21 cellular contexts compared by ENCODE assay signal in the genomic region with DNA sequence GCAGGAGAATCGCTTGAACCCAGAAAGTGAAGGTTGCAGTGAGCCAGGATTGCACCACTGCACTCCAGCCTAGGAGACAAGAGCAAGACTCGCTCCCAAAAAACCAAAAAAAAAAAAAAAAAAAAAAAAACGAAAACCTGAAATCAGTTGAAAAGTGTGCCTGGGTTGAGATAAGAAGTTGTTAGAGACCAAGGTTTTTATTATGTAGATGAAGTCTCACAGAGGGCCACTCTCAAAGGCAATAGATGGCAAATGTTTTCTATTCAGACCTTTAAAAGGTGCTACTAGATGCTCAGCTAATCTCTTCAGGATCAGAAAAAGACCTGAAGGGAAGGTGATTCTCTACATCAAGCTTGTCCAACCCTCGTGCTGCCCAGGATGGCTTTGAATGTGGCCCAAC. TPM values are rescaled to one million over a fixed set of nuclear protein-coding genes. Genes with fewer than 3 reads are reported as not detected.
A peak's percentile ranks its signal among the peaks of the same experiment; 100 is the strongest.
DNase-seq lines count a peak whose midpoint lies in the region; ATAC-seq, FAIRE-seq and TF ChIP-seq lines count a peak whose summit lies in the region.
"Had no signal": no experiment of that assay in that cellular context is flagged by ENCODE, and none has a peak within 500 bp of the region (broad histone marks: within the 10 kb centered on the region; RNA-seq: fewer than 3 reads in every experiment).

No MANE protein-coding gene starts in this region.

- no peak overlapping the region for H3K4ac ChIP-seq in mesenchymal stem cell (ENCODE audit: low read depth in 1 of 2, low read length in 2 of 2)

- H3K4me3 Mint-ChIP-seq in GM23338, result no peak overlapping the region
- no peak overlapping the region for H3K4me3 Mint-ChIP-seq in stimulated activated memory B cell treated with anti-CD40 and anti-IgM and Interleukin-4, amounts not matched to agents 10 μg/mL and 1 μg/mL and 100 μg/mL, for 72 hours
- H3K4me3 Mint-ChIP-seq: activated naive CD8-positive, alpha-beta T cell treated with anti-CD3 and anti-CD28 coated beads, Interleukin-2, amount 10 ng/mL, durations not matched to agents 7 days and 5 days; stimulated activated naive B cell treated with anti-CD40 and anti-IgM and Interleukin-4, amounts not matched to agents 10 μg/mL and 1 μg/mL and 100 μg/mL, for 72 hours had no signal

- H3K14ac ChIP-seq in mesenchymal stem cell (ENCODE audit: low read length in 2 of 2), result no peak overlapping the region

- no peaks in the 10 kb centered on the region for H3K9me3 ChIP-seq in ascending aorta
- H3K9me3 ChIP-seq in mesenchymal stem cell (ENCODE audit: control insufficient read depth, low read length), result no peaks in the 10 kb centered on the region
- no peaks in the 10 kb centered on the region for H3K9me3 ChIP-seq in gastrocnemius medialis
- H3K9me3 ChIP-seq: Peyer's patch had no signal

- no peaks in the 10 kb centered on the region for H3F3A ChIP-seq in GM23338 (replicated peaks; ENCODE audit: low read depth)

- TF ChIP-seq CTCF in GM23338 (conservative IDR thresholded peaks at IDR 0.05; ENCODE audit: low read depth in 2 of 2), result no peak
- no peak for TF ChIP-seq CTCF in ascending aorta (IDR thresholded peaks at IDR 0.05)
- no peak for TF ChIP-seq CTCF in gastrocnemius medialis (IDR thresholded peaks at IDR 0.05 in 4 of 5, conservative IDR thresholded peaks at IDR 0.05 in 1 of 5)

- in situ Hi-C loops in gastrocnemius medialis (cut with MboI; ENCODE audit: low sequenced_read_pairs in 4 of 4), result no loop called here

- H3K27ac ChIP-seq in GM23338 (ENCODE audit: low read depth) (no peak overlapping the region), ascending aorta (peak overlapping the region; percentile 67 to 91), mesenchymal stem cell (ENCODE audit: low read length, poor library complexity, severe bottlenecking) (peak overlapping the region; percentile 82), gastrocnemius medialis (no peak overlapping the region)

- H4K8ac ChIP-seq in mesenchymal stem cell (ENCODE audit: low read length), result no peak overlapping the region

- peaks cover 16% of the 10 kb centered on the region for H3K36me3 Mint-ChIP-seq in GM23338 (ENCODE audit: low read depth)
- H3K36me3 Mint-ChIP-seq in stimulated activated memory B cell treated with anti-CD40 and anti-IgM and Interleukin-4, amounts not matched to agents 10 μg/mL and 1 μg/mL and 100 μg/mL, for 72 hours, result peaks cover 29% of the 10 kb centered on the region

- no peak overlapping the region for H3K27ac Mint-ChIP-seq in GM23338
- H3K27ac Mint-ChIP-seq in stimulated activated memory B cell treated with anti-CD40 and anti-IgM and Interleukin-4, amounts not matched to agents 10 μg/mL and 1 μg/mL and 100 μg/mL, for 72 hours, result peak overlapping the region; percentile 68
- H3K27ac Mint-ChIP-seq: activated naive CD8-positive, alpha-beta T cell treated with anti-CD3 and anti-CD28 coated beads, Interleukin-2, amount 10 ng/mL, durations not matched to agents 7 days and 5 days; activated T-helper 2 cell treated with anti-CD3 and anti-CD28 coated beads, Interferon-gamma antibody, Interleukin-2, Interleukin-4, amounts not matched to agents 10 μg/mL and 5 μg/mL and 100 μg/mL, durations not matched to agents 14 hours and 24 hours and 36 hours; stimulated activated naive B cell treated with anti-CD40 and anti-IgM and Interleukin-4, amounts not matched to agents 10 μg/mL and 1 μg/mL and 100 μg/mL, for 72 hours had no signal

- WGBS in mesenchymal stem cell, result 100% methylated on average over 1 of the region's 4 CpGs

- no peaks in the 10 kb centered on the region for H3K79me2 ChIP-seq in GM23338 (replicated peaks; ENCODE audit: insufficient read depth)

- TF ChIP-seq POLR2A in GM12892 (IDR thresholded peaks at IDR 0.05; ENCODE audit: low read depth, low read length) (no peak), gastrocnemius medialis (IDR thresholded peaks at IDR 0.05) (no peak)

- H2BK120ac ChIP-seq in mesenchymal stem cell (ENCODE audit: low read depth, low read length), result no peak overlapping the region

- no peak overlapping the region for H2BK5ac ChIP-seq in mesenchymal stem cell (ENCODE audit: low read depth, low read length, poor library complexity, severe bottlenecking)

- H3K27me3 ChIP-seq in GM23338 (ENCODE audit: insufficient read depth), result peaks cover 79% of the 10 kb centered on the region
- no peaks in the 10 kb centered on the region for H3K27me3 ChIP-seq in ascending aorta
- H3K27me3 ChIP-seq in mesenchymal stem cell (ENCODE audit: control insufficient read depth in 1 of 2, insufficient read depth in 1 of 2, low read length in 2 of 2), result no peaks in the 10 kb centered on the region
- H3K27me3 ChIP-seq in gastrocnemius medialis, result no peaks in the 10 kb centered on the region
- H3K27me3 ChIP-seq: Peyer's patch had no signal

- H2BK15ac ChIP-seq in mesenchymal stem cell (ENCODE audit: low read depth, poor library complexity, severe bottlenecking), result no peak overlapping the region

- no peak overlapping the region for H4K91ac ChIP-seq in mesenchymal stem cell (ENCODE audit: low read length)

- no peak overlapping the region for H3K18ac ChIP-seq in mesenchymal stem cell (ENCODE audit: low read depth in 1 of 2, low read length in 2 of 2)

- H3K9me2 ChIP-seq in GM23338 (ENCODE audit: insufficient read depth), result peaks cover 10% of the 10 kb centered on the region

- DNase-seq in GM23338 (ENCODE audit: low spot score) (peak; percentile 44), ascending aorta (ENCODE audit: low spot score in 2 of 2) (no peak), mesenchymal stem cell (no peak), GM12892 (ENCODE audit: insufficient read length) (no peak), gastrocnemius medialis (no peak)
- DNase-seq: activated CD4-positive, alpha-beta T cell treated with anti-CD3 and anti-CD28 coated beads, Interleukin-2, amount 50 U/mL, for 1 hour; activated CD8-positive, alpha-beta memory T cell treated with anti-CD3 and anti-CD28 coated beads, Interleukin-2, amount 50 U/mL, for 4 hours; activated naive CD8-positive, alpha-beta T cell treated with anti-CD3 and anti-CD28 coated beads, Interleukin-2, amount 10 ng/mL, durations not matched to agents 7 days and 5 days; left colon; NCI-H1417 treated with DMSO at 0.1 percent for 48 hours; NCI-H2107; NCI-H510A; NK-92 treated with Interleukin-12 subunit alpha and Interleukin-12 subunit beta, amount 100 ng/mL, for 24 hours; Peyer's patch; stimulated activated CD4-positive, alpha-beta T cell treated with anti-CD3 and anti-CD28 coated beads, Interleukin-1b, Interleukin-23, amount 100 ng/mL, for 48 hours; stimulated activated naive B cell treated with anti-CD40 and anti-IgM and Interleukin-4, amounts not matched to agents 10 μg/mL and 1 μg/mL and 100 μg/mL, for 72 hours had no signal

- H3K27me3 Mint-ChIP-seq in GM23338 (ENCODE audit: insufficient read depth, low read depth, poor library complexity), result peaks cover 77% of the 10 kb centered on the region
- H3K27me3 Mint-ChIP-seq in stimulated activated memory B cell treated with anti-CD40 and anti-IgM and Interleukin-4, amounts not matched to agents 10 μg/mL and 1 μg/mL and 100 μg/mL, for 72 hours, result no peaks in the 10 kb centered on the region
- H3K27me3 Mint-ChIP-seq: activated naive CD8-positive, alpha-beta T cell treated with anti-CD3 and anti-CD28 coated beads, Interleukin-2, amount 10 ng/mL, durations not matched to agents 7 days and 5 days; stimulated activated naive B cell treated with anti-CD40 and anti-IgM and Interleukin-4, amounts not matched to agents 10 μg/mL and 1 μg/mL and 100 μg/mL, for 72 hours had no signal

- peaks cover 73% of the 10 kb centered on the region for H3K4me1 Mint-ChIP-seq in GM23338
- H3K4me1 Mint-ChIP-seq in stimulated activated memory B cell treated with anti-CD40 and anti-IgM and Interleukin-4, amounts not matched to agents 10 μg/mL and 1 μg/mL and 100 μg/mL, for 72 hours, result peaks cover 61% of the 10 kb centered on the region

- H2AFZ ChIP-seq in GM23338 (no peak overlapping the region), mesenchymal stem cell (ENCODE audit: low read depth, low read length) (no peak overlapping the region)

- no peaks in the 10 kb centered on the region; the same call in 1 of the 2 replicates for H4K20me1 ChIP-seq in GM23338 (replicated peaks; ENCODE audit: insufficient read depth)

- no peak overlapping the region for H3K4me3 ChIP-seq in GM23338
- no peak overlapping the region for H3K4me3 ChIP-seq in ascending aorta
- H3K4me3 ChIP-seq in mesenchymal stem cell (ENCODE audit: insufficient read depth in 1 of 2, low read depth in 1 of 2, low read length in 2 of 2), result no peak overlapping the region
- H3K4me3 ChIP-seq in gastrocnemius medialis, result no peak overlapping the region
- H3K4me3 ChIP-seq: coronary artery, Peyer's patch had no signal

- H3K23ac ChIP-seq in mesenchymal stem cell (ENCODE audit: low read length in 2 of 2), result no peak overlapping the region

- H2BK12ac ChIP-seq in mesenchymal stem cell (ENCODE audit: low read length in 2 of 2), result no peak overlapping the region

- H3K4me2 ChIP-seq in GM23338, result peak overlapping the region; percentile 9; the same call in 1 of the 2 replicates
- no peak overlapping the region for H3K4me2 ChIP-seq in mesenchymal stem cell (ENCODE audit: low read length, poor library complexity, severe bottlenecking)

- no peaks in the 10 kb centered on the region; the same call in 2 of the 3 replicates for H3K9me3 Mint-ChIP-seq in GM23338
- no peaks in the 10 kb centered on the region for H3K9me3 Mint-ChIP-seq in stimulated activated memory B cell treated with anti-CD40 and anti-IgM and Interleukin-4, amounts not matched to agents 10 μg/mL and 1 μg/mL and 100 μg/mL, for 72 hours
- H3K9me3 Mint-ChIP-seq: activated naive CD8-positive, alpha-beta T cell treated with anti-CD3 and anti-CD28 coated beads, Interleukin-2, amount 10 ng/mL, durations not matched to agents 7 days and 5 days; activated T-helper 2 cell treated with anti-CD3 and anti-CD28 coated beads, Interferon-gamma antibody, Interleukin-2, Interleukin-4, amounts not matched to agents 10 μg/mL and 5 μg/mL and 100 μg/mL, durations not matched to agents 14 hours and 24 hours and 36 hours; stimulated activated naive B cell treated with anti-CD40 and anti-IgM and Interleukin-4, amounts not matched to agents 10 μg/mL and 1 μg/mL and 100 μg/mL, for 72 hours had no signal

- H3K79me1 ChIP-seq in mesenchymal stem cell (replicated peaks; ENCODE audit: low read length, poor library complexity, severe bottlenecking), result no peaks in the 10 kb centered on the region

- no peak for FAIRE-seq in GM12892 (lab: Jason Lieb, UNC)

- H3K4me1 ChIP-seq in GM23338 (ENCODE audit: insufficient read depth) (peaks cover 55% of the 10 kb centered on the region), ascending aorta (peaks cover 15 to 56% of the 10 kb centered on the region in 2 donors), mesenchymal stem cell (ENCODE audit: control insufficient read depth, insufficient read depth, low read depth, low read length) (peaks cover 46% of the 10 kb centered on the region), gastrocnemius medialis (peaks cover 55 to 65% of the 10 kb centered on the region in 2 donors)

- peak overlapping the region; percentile 85 for H3K9ac ChIP-seq in mesenchymal stem cell (ENCODE audit: low read length)

- intact Hi-C loops in ascending aorta (cut with DNase I), result no loop called here
- intact Hi-C loops in gastrocnemius medialis (cut with DNase I; ENCODE audit: low total_unique reads), result no loop called here

- ATAC-seq in GM23338 (peak; percentile 7; the same call in 2 of the 3 replicates), HG02642 (IDR thresholded peaks at IDR 0.05; ENCODE audit: poor library complexity, unreplicated experiment) (no peak), gastrocnemius medialis (no peak)
- no peak for ATAC-seq in stimulated activated memory B cell treated with anti-CD40 and anti-IgM and Interleukin-4, amounts not matched to agents 10 μg/mL and 1 μg/mL and 100 μg/mL, for 72 hours
- ATAC-seq in activated CD4-positive, CD25-positive, alpha-beta regulatory T cell treated with anti-CD3 and anti-CD28 coated beads, Interleukin-2, amount 50 U/mL, for 24 hours, result no peak
- ATAC-seq: left colon; stimulated activated naive B cell treated with anti-CD40 and anti-IgM and Interleukin-4, amounts not matched to agents 10 μg/mL and 1 μg/mL and 100 μg/mL, for 72 hours had no signal

- H3K36me3 ChIP-seq in GM23338 (ENCODE audit: insufficient read depth) (no peaks in the 10 kb centered on the region), ascending aorta (peaks cover 0 to 2% of the 10 kb centered on the region in 2 donors), mesenchymal stem cell (ENCODE audit: control insufficient read depth in 1 of 2, insufficient read depth in 2 of 2, low read depth in 1 of 2, low read length in 2 of 2) (peaks cover 26 to 41% of the 10 kb centered on the region in 2 experiments), gastrocnemius medialis (peaks cover 0 to 13% of the 10 kb centered on the region in 2 donors)

- H2AK5ac ChIP-seq in mesenchymal stem cell (ENCODE audit: low read length, severe bottlenecking), result no peak overlapping the region

RNA-seq across cellular contexts. Expression of a gene that starts 17.6 kb away (rescaled TPM):
- 17.5 and 17.8 TPM in 2 replicates for total RNA-seq in GM23338 (2014; rRNA removed; shearing (Covaris generic))
- 8.4 and 8.8 TPM in 2 replicates for polyA plus RNA-seq in GM23338 (2016; fragmentation: Nextera tagmentation; extraction: Ambion mirVana)
- total RNA-seq in ascending aorta (178 TPM), gastrocnemius medialis (100 to 1,000 TPM in 2 of 4 donors, 10 to 100 TPM in 2; 42.6 to 141 (median 89.4) TPM)
- polyA plus RNA-seq in mesenchymal stem cell (2013, experiment 1 of 2), result 247 TPM
- 249 TPM for polyA plus RNA-seq in mesenchymal stem cell (2013, experiment 2 of 2)
- polyA plus RNA-seq in GM12892 (2012; ENCODE audit: missing spikeins), result 43.2 TPM

Comparison
In these comparisons a context has a peak if more than half of its experiments do, and no peak if none do; other contexts are left out.
1. H3K27ac ChIP-seq: peak in ascending aorta (2 of 2) and mesenchymal stem cell (single experiment); none in GM23338 (single experiment) and gastrocnemius medialis (0 of 4).